9 cellular contexts compared by ENCODE assay signal in the genomic region with DNA sequence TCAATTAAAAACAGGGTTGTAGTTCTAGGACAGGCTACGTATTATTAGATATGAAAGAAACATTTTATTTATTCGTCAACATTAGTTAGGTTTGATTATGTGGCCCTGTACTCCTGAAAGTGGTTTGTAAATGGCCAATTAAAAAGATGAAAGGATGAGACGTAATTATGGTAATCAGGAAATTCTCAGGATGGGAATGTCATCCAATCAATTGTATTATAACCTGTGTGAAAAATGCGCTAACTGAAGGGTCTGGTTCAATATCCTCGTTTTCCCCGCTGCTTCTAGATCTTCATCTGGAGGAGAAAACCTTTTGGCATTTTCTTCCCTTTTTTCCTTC. TPM values are rescaled to one million over a fixed set of nuclear protein-coding genes. Genes with fewer than 3 reads are reported as not detected.
DNase-seq lines count a peak whose midpoint lies in the region; ATAC-seq and TF ChIP-seq lines count a peak whose summit lies in the region.
"Had no signal": no experiment of that assay in that cellular context is flagged by ENCODE, and none has a peak within 500 bp of the region (broad histone marks: within the 10 kb centered on the region; RNA-seq: fewer than 3 reads in every experiment).

No MANE protein-coding gene starts in this region.

- TF ChIP-seq CTCF in left ventricle myocardium inferior (IDR thresholded peaks at IDR 0.05; ENCODE audit: borderline replicate concordance) (no peak), glutamatergic neuron (IDR thresholded peaks at IDR 0.05; ENCODE audit: partially characterized antibody, unreplicated experiment) (no peak), thoracic aorta (IDR thresholded peaks at IDR 0.05) (no peak), GM10248 (IDR thresholded peaks at IDR 0.05; ENCODE audit: control extremely low read depth, extremely low read depth, low read depth, missing control alignments) (no peak)

- H3K36me3 ChIP-seq in left ventricle myocardium inferior (peaks cover 39% of the 10 kb centered on the region), SK-N-MC (ENCODE audit: insufficient read depth, low read length) (peaks cover 42% of the 10 kb centered on the region), thoracic aorta (peaks cover 12% of the 10 kb centered on the region)

- H3K4me3 ChIP-seq in left ventricle myocardium inferior: peak overlapping the region; percentile 87
- H3K4me3 ChIP-seq in SK-N-MC: peak overlapping the region; percentile 83
- peak overlapping the region; percentile 97 for H3K4me3 ChIP-seq in thoracic aorta

- peaks cover 6% of the 10 kb centered on the region for H3K9me3 Mint-ChIP-seq in glutamatergic neuron (ENCODE audit: unreplicated experiment)

- POLR2A ChIA-PET in GM10248 (lab: Yijun Ruan, JAX): no interaction called here

- no peaks in the 10 kb centered on the region for H3K36me3 Mint-ChIP-seq in glutamatergic neuron (ENCODE audit: unreplicated experiment)

- intact Hi-C loops in left ventricle myocardium inferior (cut with micrococcal nuclease) (no loop called here), Right ventricle myocardium superior (cut with DNase I) (no loop called here)

- no peak for ATAC-seq in Right ventricle myocardium superior (ENCODE audit: poor library complexity)
- no peak for ATAC-seq in thoracic aorta (ENCODE audit: insufficient number of reproducible peaks, low FRiP score, low read depth)

- peaks cover 22% of the 10 kb centered on the region for H3K4me1 Mint-ChIP-seq in glutamatergic neuron (ENCODE audit: low read depth, unreplicated experiment)

- H3K9me3 ChIP-seq in left ventricle myocardium inferior (replicated peaks) (no peaks in the 10 kb centered on the region), SK-N-MC (ENCODE audit: low read depth, low read length) (no peaks in the 10 kb centered on the region), thoracic aorta (no peaks in the 10 kb centered on the region)

- DNase-seq in left ventricle myocardium inferior (no peak), Right ventricle myocardium superior (no peak), SK-N-MC (ENCODE audit: low read depth, low spot score) (no peak), glutamatergic neuron (no peak), thoracic aorta (ENCODE audit: low spot score) (no peak), 8988T (no peak), GM10248 (ENCODE audit: extremely low spot score) (no peak), NCI-H1930 (lab: John Stamatoyannopoulos, UW) (no peak)

- peaks cover 2% of the 10 kb centered on the region for H3K27me3 Mint-ChIP-seq in glutamatergic neuron (ENCODE audit: unreplicated experiment)

- H3K9ac ChIP-seq in SK-N-MC (ENCODE audit: insufficient read length): no peak overlapping the region

- peak overlapping the region; percentile 91 for H3K27ac Mint-ChIP-seq in glutamatergic neuron (ENCODE audit: unreplicated experiment)

- CTCF ChIA-PET in GM10248 (lab: Yijun Ruan, JAX): interaction anchor here (0.8 kb wide), 1 partner anchor 18 kb away, joined by 3 read pairs; no protein-coding TSS in a partner anchor

- H3K4me1 ChIP-seq in left ventricle myocardium inferior: peaks cover 35% of the 10 kb centered on the region
- H3K4me1 ChIP-seq in thoracic aorta (ENCODE audit: control insufficient read depth in 1 of 2, low read depth in 2 of 2): peaks cover 9 to 22% of the 10 kb centered on the region in 2 donors

- H3K27me3 ChIP-seq in left ventricle myocardium inferior (ENCODE audit: low read depth): no peaks in the 10 kb centered on the region
- no peaks in the 10 kb centered on the region for H3K27me3 ChIP-seq in thoracic aorta (replicated peaks; ENCODE audit: insufficient read depth)
- H3K27me3 ChIP-seq: brain microvascular endothelial cell had no signal

- no peak overlapping the region for H3K27ac ChIP-seq in left ventricle myocardium inferior (replicated peaks)
- H3K27ac ChIP-seq in SK-N-MC: 0 out of 2 replicates have a peak overlapping the region, but pooled peaks have one; percentile 59
- peak overlapping the region in 1 of 2 donors; percentile 90 for H3K27ac ChIP-seq in thoracic aorta

- H3K4me3 Mint-ChIP-seq in glutamatergic neuron (ENCODE audit: unreplicated experiment): peak overlapping the region; percentile 95

RNA-seq across cellular contexts. Expression of a gene that starts 0.4 kb away (rescaled TPM):
- total RNA-seq in left ventricle myocardium inferior: 738 TPM
- 716 TPM for total RNA-seq in Right ventricle myocardium superior
- 990 TPM for total RNA-seq in glutamatergic neuron (ENCODE audit: unreplicated experiment)
- total RNA-seq in thoracic aorta: 100 to 1,000 TPM; 702 to 858 TPM

RNA-seq across cellular contexts. Expression of a gene that starts 5.6 kb away (rescaled TPM):
- total RNA-seq in left ventricle myocardium inferior: 57.4 TPM
- total RNA-seq in Right ventricle myocardium superior: 40.2 TPM
- 122 TPM for total RNA-seq in glutamatergic neuron (ENCODE audit: unreplicated experiment)
- 10 to 100 TPM; 31.5 to 39.4 TPM for total RNA-seq in thoracic aorta

RNA-seq across cellular contexts. Expression of a gene that starts 32.2 kb away (rescaled TPM):
- total RNA-seq in left ventricle myocardium inferior: 41.2 TPM
- total RNA-seq in Right ventricle myocardium superior: 45.0 TPM
- 39.0 TPM for total RNA-seq in glutamatergic neuron (ENCODE audit: unreplicated experiment)
- 10 to 100 TPM; 40.6 to 85.8 TPM for total RNA-seq in thoracic aorta
